13 cellular contexts compared by ENCODE assay signal in genomic region chr5:119166026-119166425, GRCh38.
"Had no signal": no experiment of that assay in that cellular context is flagged by ENCODE, and none has a peak within 500 bp of the region (broad histone marks: within the 10 kb centered on the region; RNA-seq: fewer than 3 reads in every experiment).

No MANE protein-coding gene starts in this region.

- H3K4me1 ChIP-seq: psoas muscle, right lobe of liver had no signal

- H3K27me3 ChIP-seq: right lobe of liver had no signal

- H3K27ac ChIP-seq: psoas muscle, right lobe of liver had no signal

- DNase-seq: activated CD4-positive, alpha-beta T cell treated with anti-CD3 and anti-CD28 coated beads, Interleukin-2, amount 50 U/mL, for 1 hour; activated CD8-positive, alpha-beta memory T cell treated with anti-CD3 and anti-CD28 coated beads for 24 hours; activated naive CD4-positive, alpha-beta T cell; activated naive CD8-positive, alpha-beta T cell treated with anti-CD3 and anti-CD28 coated beads, Interleukin-2, amount 10 ng/mL, durations not matched to agents 7 days and 5 days; anterior cingulate cortex; cortex of kidney; effector CD8-positive, alpha-beta T cell; head of caudate nucleus; islet precursor cell; psoas muscle; right lobe of liver; stimulated activated naive CD8-positive, alpha-beta T cell treated with anti-CD3 and anti-CD28 coated beads, Interleukin-15, Interleukin-2, amounts not matched to agents 100 U/mL and 50 U/mL, for 24 hours had no signal

- H3K9me3 ChIP-seq: psoas muscle, right lobe of liver had no signal

- H3K4me3 ChIP-seq: lung, psoas muscle, right lobe of liver had no signal
